In the genomic region with DNA sequence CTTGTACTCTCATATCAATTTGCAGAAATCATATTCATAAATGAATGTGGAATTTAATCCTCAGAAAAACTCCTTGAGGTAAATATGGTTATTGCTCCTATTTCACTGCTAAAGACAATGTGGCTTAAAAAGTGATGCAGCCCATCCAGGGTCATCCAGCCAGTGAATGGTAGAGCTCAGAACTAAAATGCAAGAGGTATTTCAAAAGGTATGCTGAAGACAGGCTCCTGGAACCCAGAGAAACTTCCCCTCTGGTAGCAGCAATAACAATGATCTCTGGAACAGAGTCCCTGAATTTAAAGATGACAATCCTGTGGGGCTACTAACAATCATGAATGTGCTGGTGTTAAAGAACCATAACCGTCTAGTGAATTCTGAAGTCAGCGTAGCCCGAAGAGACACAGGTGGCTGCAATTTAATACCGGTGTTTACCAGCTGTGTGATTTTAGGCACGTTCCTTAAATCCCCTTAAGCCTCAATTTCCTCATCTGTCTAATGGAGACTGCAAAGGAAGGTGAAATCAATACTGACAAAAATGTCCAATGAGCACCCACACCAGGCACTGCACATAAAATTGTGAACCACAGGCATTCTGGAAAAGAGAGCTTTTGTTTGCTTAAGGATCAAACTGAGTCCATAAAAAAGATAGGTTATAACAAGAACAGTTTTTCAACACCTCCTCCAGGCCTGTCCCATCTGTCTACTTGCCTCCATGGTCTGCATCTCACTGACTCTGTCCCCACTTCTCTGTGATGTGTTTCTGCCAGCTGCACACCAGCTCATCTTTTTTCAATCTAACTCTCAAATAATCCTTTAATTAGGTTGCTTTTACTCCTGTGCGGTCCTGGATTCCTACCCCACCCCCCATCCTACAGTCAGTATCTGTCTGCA, we compare ENCODE assay signal across 16 cellular contexts. TPM values are rescaled to one million over a fixed set of nuclear protein-coding genes. Genes with fewer than 3 reads are reported as not detected.
DNase-seq lines count a peak whose midpoint lies in the region; ATAC-seq and TF ChIP-seq lines count a peak whose summit lies in the region.
"Had no signal": no experiment of that assay in that cellular context is flagged by ENCODE, and none has a peak within 500 bp of the region (broad histone marks: within the 10 kb centered on the region; RNA-seq: fewer than 3 reads in every experiment).

No MANE protein-coding gene starts in this region.

- H2BK120ac ChIP-seq in IMR-90 (ENCODE audit: low read depth, low read length): no peak overlapping the region

- H4K5ac ChIP-seq in IMR-90 (ENCODE audit: low read depth, low read length): 0 out of 2 replicates have a peak overlapping the region, but pooled peaks have one; percentile 31

- H2BK20ac ChIP-seq in IMR-90 (ENCODE audit: low read depth, low read length): no peak overlapping the region

- no CpG with 5 or more reads among the region's 6 CpGs for WGBS in IMR-90 (ENCODE audit: extremely low coverage in 2 of 2, insufficient read length in 1 of 2), 2 experiments

- CTCF ChIA-PET in IMR-90 (lab: Yijun Ruan, JAX): interaction anchor here (0.9 kb wide), 1 partner anchor 10 kb away, joined by 3 read pairs; a partner anchor contains a TSS
- CTCF ChIA-PET in activated CD8-positive, alpha-beta T cell treated with anti-CD3 and anti-CD28 coated beads, Interleukin-2, amount 10 ng/mL, durations not matched to agents 7 days and 5 days (lab: Charles Lee): interaction anchor here (1.1 to 1.6 kb wide), 3 partner anchors 10 to 324 kb away, joined by 3 to 6 read pairs (median 4); a partner anchor contains a TSS

- H2AK9ac ChIP-seq in IMR-90 (replicated peaks; ENCODE audit: low read depth, low read length, poor library complexity): no peak overlapping the region

- H3K79me2 ChIP-seq in DND-41 (ENCODE audit: insufficient read depth, low read length): peaks cover 91% of the 10 kb centered on the region

- BruUV-seq in IMR-90 (replicated peaks; lab: Mats Ljungman, UMichigan): no TSS peak

- no peak overlapping the region for H2AK5ac ChIP-seq in IMR-90 (ENCODE audit: low read depth, low read length)

- H4K8ac ChIP-seq in IMR-90 (ENCODE audit: low read depth in 2 of 2, low read length in 2 of 2): no peak overlapping the region

- no peak overlapping the region for H3K4me2 ChIP-seq in DND-41 (ENCODE audit: insufficient read depth, low read length)
- no peak overlapping the region for H3K4me2 ChIP-seq in IMR-90 (ENCODE audit: low read depth, low read length)

- intact Hi-C loops in IMR-90 (cut with micrococcal nuclease): loop anchor here (5.0 kb wide), 1 partner anchor 41 kb away; no protein-coding TSS in a partner anchor
- intact Hi-C loops in CD14-positive monocyte (cut with micrococcal nuclease): no loop called here

- H3K36me3 ChIP-seq in DND-41 (ENCODE audit: insufficient read depth, low read length) (peaks cover 47% of the 10 kb centered on the region), IMR-90 (ENCODE audit: control insufficient read depth, insufficient read depth, low read length) (0 out of 2 replicates have a peak, but pooled peaks cover 2% of the 10 kb centered on the region)

- TF ChIP-seq RAD21 in IMR-90 (IDR thresholded peaks at IDR 0.05; ENCODE audit: low read length): no peak

- H3K36me3 Mint-ChIP-seq in nephron (ENCODE audit: low read depth) (peaks cover 7% of the 10 kb centered on the region), CD14-positive monocyte (peaks cover 12% of the 10 kb centered on the region in 2 donors)
- peaks cover 14% of the 10 kb centered on the region for H3K36me3 Mint-ChIP-seq in activated naive CD8-positive, alpha-beta T cell treated with anti-CD3 and anti-CD28 coated beads, Interleukin-2, amount 50 U/mL, for 24 hours (ENCODE audit: low read depth)
- H3K36me3 Mint-ChIP-seq in activated CD8-positive, alpha-beta T cell treated with anti-CD3 and anti-CD28 coated beads, Interleukin-2, amount 10 ng/mL, durations not matched to agents 7 days and 5 days (ENCODE audit: low read depth): peaks cover 30% of the 10 kb centered on the region

- H3K4me1 Mint-ChIP-seq in nephron (peaks cover 6% of the 10 kb centered on the region), CD14-positive monocyte (peaks cover 58% of the 10 kb centered on the region)
- H3K4me1 Mint-ChIP-seq in activated naive CD8-positive, alpha-beta T cell treated with anti-CD3 and anti-CD28 coated beads, Interleukin-2, amount 50 U/mL, for 24 hours: peaks cover 21% of the 10 kb centered on the region
- peaks cover 26% of the 10 kb centered on the region for H3K4me1 Mint-ChIP-seq in activated CD8-positive, alpha-beta T cell treated with anti-CD3 and anti-CD28 coated beads, Interleukin-2, amount 10 ng/mL, durations not matched to agents 7 days and 5 days (ENCODE audit: low read depth)

- H4K20me1 ChIP-seq in DND-41 (ENCODE audit: insufficient read depth, low read length) (peaks cover 16% of the 10 kb centered on the region; the same call in 1 of the 2 replicates), IMR-90 (ENCODE audit: insufficient read depth, low read length) (no peaks in the 10 kb centered on the region; the same call in 1 of the 2 replicates)

- H3K23ac ChIP-seq in IMR-90 (ENCODE audit: low read depth, low read length): no peak overlapping the region

- H3K79me1 ChIP-seq in IMR-90 (ENCODE audit: low read depth in 1 of 2, low read length in 2 of 2): peaks cover 6 to 22% of the 10 kb centered on the region in 2 experiments

- 0 out of 2 replicates have a peak, but pooled peaks cover 6% of the 10 kb centered on the region for H3K9me1 ChIP-seq in IMR-90 (ENCODE audit: insufficient read depth, low read length)

- no peak overlapping the region for H2AFZ ChIP-seq in DND-41 (ENCODE audit: low read depth, low read length)
- H2AFZ ChIP-seq in IMR-90 (replicated peaks; ENCODE audit: low read length, poor library complexity): no peak overlapping the region

- ATAC-seq in DND-41 (ENCODE audit: insufficient read depth, low read depth) (peak; percentile 42; the same call in 1 of the 3 replicates), IMR-90 (ENCODE audit: low read depth) (no peak)
- no peak for ATAC-seq in activated naive CD8-positive, alpha-beta T cell treated with anti-CD3 and anti-CD28 coated beads, Interleukin-2, amount 50 U/mL, for 24 hours
- ATAC-seq in activated CD8-positive, alpha-beta T cell treated with anti-CD3 and anti-CD28 coated beads, Interleukin-2, amount 10 ng/mL, durations not matched to agents 7 days and 5 days: no peak
- ATAC-seq: left colon had no signal

- H3K18ac ChIP-seq in IMR-90 (ENCODE audit: low read depth, low read length): no peak overlapping the region

- H3K9me3 Mint-ChIP-seq in nephron: no peaks in the 10 kb centered on the region
- no peaks in the 10 kb centered on the region for H3K9me3 Mint-ChIP-seq in activated naive CD8-positive, alpha-beta T cell treated with anti-CD3 and anti-CD28 coated beads, Interleukin-2, amount 50 U/mL, for 24 hours
- peaks cover 0 to under 1% (median 0%) of the 10 kb centered on the region in 7 donors for H3K9me3 Mint-ChIP-seq in CD14-positive monocyte
- no peaks in the 10 kb centered on the region for H3K9me3 Mint-ChIP-seq in activated CD8-positive, alpha-beta T cell treated with anti-CD3 and anti-CD28 coated beads, Interleukin-2, amount 10 ng/mL, durations not matched to agents 7 days and 5 days (ENCODE audit: insufficient read depth)

- in situ Hi-C loops in IMR-90 (cut with MboI; ENCODE audit: low sequenced_read_pairs): no loop called here

- no peak overlapping the region for H2BK15ac ChIP-seq in IMR-90 (ENCODE audit: low read depth, low read length)

- POLR2A ChIA-PET in IMR-90 (lab: Charles Lee; ENCODE audit: unreplicated experiment): interaction anchor here (0.6 kb wide), 1 partner anchor 11 kb away, joined by 13 read pairs; no protein-coding TSS in a partner anchor
- POLR2A ChIA-PET in activated CD8-positive, alpha-beta T cell treated with anti-CD3 and anti-CD28 coated beads, Interleukin-2, amount 10 ng/mL, durations not matched to agents 7 days and 5 days (lab: Charles Lee): interaction anchor here (0.6 kb wide), 1 partner anchor 132 kb away, joined by 3 read pairs; no protein-coding TSS in a partner anchor

- no peak overlapping the region for H3K56ac ChIP-seq in IMR-90 (ENCODE audit: extremely low read depth, insufficient read depth, low read length)

- H3K27me3 ChIP-seq in DND-41 (ENCODE audit: insufficient read depth, low read length, poor library complexity): no peaks in the 10 kb centered on the region
- no peaks in the 10 kb centered on the region for H3K27me3 ChIP-seq in IMR-90 (ENCODE audit: control insufficient read depth, insufficient read depth, low read length)
- H3K27me3 ChIP-seq: stomach had no signal

- H3K4me3 ChIP-seq in DND-41 (ENCODE audit: low read depth in 1 of 2, low read length in 2 of 2): no peak overlapping the region
- H3K4me3 ChIP-seq in IMR-90 (ENCODE audit: insufficient read depth, low read depth, low read length): no peak overlapping the region
- H3K4me3 ChIP-seq: stomach had no signal

- H3K4me1 ChIP-seq in DND-41 (ENCODE audit: insufficient read depth, low read length): peaks cover 9% of the 10 kb centered on the region; the same call in 1 of the 2 replicates
- no peaks in the 10 kb centered on the region for H3K4me1 ChIP-seq in IMR-90 (ENCODE audit: control insufficient read depth, insufficient read depth, low read length)

- no peaks in the 10 kb centered on the region for H3K9me3 ChIP-seq in DND-41 (ENCODE audit: insufficient read depth, low read length, severe bottlenecking)
- H3K9me3 ChIP-seq in IMR-90 (ENCODE audit: control insufficient read depth, insufficient read depth, low read length): no peaks in the 10 kb centered on the region
- H3K9me3 ChIP-seq: stomach had no signal

- H3K27me3 Mint-ChIP-seq in nephron (ENCODE audit: low read depth) (no peaks in the 10 kb centered on the region), CD14-positive monocyte (ENCODE audit: low read depth in 3 of 3) (peaks cover 0 to 2% (median 0%) of the 10 kb centered on the region in 3 donors)
- no peaks in the 10 kb centered on the region for H3K27me3 Mint-ChIP-seq in activated naive CD8-positive, alpha-beta T cell treated with anti-CD3 and anti-CD28 coated beads, Interleukin-2, amount 50 U/mL, for 24 hours
- no peaks in the 10 kb centered on the region for H3K27me3 Mint-ChIP-seq in activated CD8-positive, alpha-beta T cell treated with anti-CD3 and anti-CD28 coated beads, Interleukin-2, amount 10 ng/mL, durations not matched to agents 7 days and 5 days (ENCODE audit: low read depth)
- H3K27me3 Mint-ChIP-seq: activated naive CD8-positive, alpha-beta T cell had no signal

- H3K27ac Mint-ChIP-seq in nephron: peak overlapping the region in 2 of 3 experiments; percentile 25 to 56
- no peak overlapping the region for H3K27ac Mint-ChIP-seq in activated naive CD8-positive, alpha-beta T cell treated with anti-CD3 and anti-CD28 coated beads, Interleukin-2, amount 50 U/mL, for 24 hours
- H3K27ac Mint-ChIP-seq in CD14-positive monocyte: peak overlapping the region in 3 of 7 donors; percentile 28 to 84 (median 63)
- H3K27ac Mint-ChIP-seq in activated CD8-positive, alpha-beta T cell treated with anti-CD3 and anti-CD28 coated beads, Interleukin-2, amount 10 ng/mL, durations not matched to agents 7 days and 5 days: no peak overlapping the region
- H3K27ac Mint-ChIP-seq: activated naive CD8-positive, alpha-beta T cell had no signal

- 0 out of 2 replicates have a peak overlapping the region, but pooled peaks have one; percentile 41 for H3K27ac ChIP-seq in DND-41 (ENCODE audit: low read length)
- H3K27ac ChIP-seq in IMR-90 (ENCODE audit: insufficient read depth, low read length): no peak overlapping the region
- H3K27ac ChIP-seq: stomach had no signal

- no peak overlapping the region for H3K4ac ChIP-seq in IMR-90 (ENCODE audit: low read depth, low read length)

- DNase-seq in DND-41 (no peak), IMR-90 (no peak), SHP77 (lab: John Stamatoyannopoulos, UW) (peak; percentile 66 to 76), CD14-positive monocyte (ENCODE audit: low spot score) (no peak)
- no peak for DNase-seq in activated CD4-positive, alpha-beta T cell treated with anti-CD3 and anti-CD28 coated beads, Interleukin-2, amount 50 U/mL, for 1 hour
- DNase-seq in activated naive CD8-positive, alpha-beta T cell treated with anti-CD3 and anti-CD28 coated beads, Interleukin-2, amount 50 U/mL, for 24 hours: no peak
- no peak for DNase-seq in activated CD8-positive, alpha-beta T cell treated with anti-CD3 and anti-CD28 coated beads, Interleukin-2, amount 10 ng/mL, durations not matched to agents 7 days and 5 days
- DNase-seq: activated T-cell treated with anti-CD3 and anti-CD28 coated beads for 4 hours; hypothalamus; left colon; NCI-H1092 treated with DMSO at 0.1 percent for 48 hours; NCI-H748 treated with DMSO at 0.1 percent for 48 hours; stimulated activated CD4-positive, alpha-beta T cell treated with anti-CD3 and anti-CD28 coated beads, Interleukin-12 subunit alpha, Interleukin-12 subunit beta, amount 100 ng/mL, for 4 hours; stomach had no signal

- no peak overlapping the region for H2BK5ac ChIP-seq in IMR-90 (ENCODE audit: low read depth, low read length, poor library complexity, severe bottlenecking)

- TF ChIP-seq POLR2A in IMR-90 (IDR thresholded peaks at IDR 0.05; ENCODE audit: low read depth, low read length): no peak

- H3K4me3 Mint-ChIP-seq in nephron: no peak overlapping the region
- H3K4me3 Mint-ChIP-seq in activated naive CD8-positive, alpha-beta T cell treated with anti-CD3 and anti-CD28 coated beads, Interleukin-2, amount 50 U/mL, for 24 hours: no peak overlapping the region
- no peak overlapping the region for H3K4me3 Mint-ChIP-seq in CD14-positive monocyte
- H3K4me3 Mint-ChIP-seq in activated CD8-positive, alpha-beta T cell treated with anti-CD3 and anti-CD28 coated beads, Interleukin-2, amount 10 ng/mL, durations not matched to agents 7 days and 5 days: no peak overlapping the region
- H3K4me3 Mint-ChIP-seq: activated naive CD8-positive, alpha-beta T cell had no signal

- H3K9ac ChIP-seq in DND-41 (ENCODE audit: low read depth, low read length) (no peak overlapping the region; the same call in 1 of the 2 replicates), IMR-90 (ENCODE audit: low read depth, low read length) (no peak overlapping the region)

- no peak for TF ChIP-seq CTCF in DND-41 (IDR thresholded peaks at IDR 0.05; ENCODE audit: borderline replicate concordance, extremely low read depth, low read length, poor library complexity, severe bottlenecking)
- TF ChIP-seq CTCF in IMR-90 (conservative IDR thresholded peaks at IDR 0.05; ENCODE audit: low read depth, low read length): no peak
- no peak for TF ChIP-seq CTCF in nephron (IDR thresholded peaks at IDR 0.05; ENCODE audit: unreplicated experiment in 3 of 3)
- no peak for TF ChIP-seq CTCF in CD14-positive monocyte (IDR thresholded peaks at IDR 0.05)

- no peak overlapping the region for H4K91ac ChIP-seq in IMR-90 (ENCODE audit: insufficient read depth, low read depth, low read length)

- no peak overlapping the region for H3K14ac ChIP-seq in IMR-90 (replicated peaks; ENCODE audit: low read depth, low read length)

- dilution Hi-C loops in IMR-90 (cut with HindIII; ENCODE audit: low sequenced_read_pairs, unreplicated experiment): no loop called here

RNA-seq across cellular contexts. Expression of a gene that starts 10.5 kb away (rescaled TPM):
- total RNA-seq in IMR-90 (2012; rRNA removed): 45.3 and 46.6 TPM in 2 replicates
- polyA plus RNA-seq in IMR-90 (2012; rRNA removed): 27.0 and 35.3 TPM in 2 replicates
- polyA plus RNA-seq in IMR-90 (2012; cell fraction: cytosol; rRNA removed): 13.3 and 16.9 TPM in 2 replicates
- polyA plus RNA-seq in IMR-90 (2012; cell fraction: nucleus; rRNA removed; ENCODE audit: low replicate concordance): 10.7 and 39.2 TPM in 2 replicates
- polyA plus RNA-seq in CD14-positive monocyte: 10 to 100 TPM; 71.7 to 85.9 TPM
- 10 to 100 TPM; 46.2 to 54.0 TPM for total RNA-seq in activated CD8-positive, alpha-beta T cell treated with anti-CD3 and anti-CD28 coated beads, Interleukin-2, amount 10 ng/mL, durations not matched to agents 7 days and 5 days

RNA-seq across cellular contexts. Expression of a gene that starts 18.7 kb away (rescaled TPM):
- 61.1 and 105 TPM in 2 replicates for total RNA-seq in IMR-90 (2012; rRNA removed)
- 13.8 and 17.0 TPM in 2 replicates for polyA plus RNA-seq in IMR-90 (2012; rRNA removed)
- 6.8 and 10.2 TPM in 2 replicates for polyA plus RNA-seq in IMR-90 (2012; cell fraction: cytosol; rRNA removed)
- 2.6 and 14.5 TPM in 2 replicates for polyA plus RNA-seq in IMR-90 (2012; cell fraction: nucleus; rRNA removed; ENCODE audit: low replicate concordance)
- 10 to 100 TPM; 11.0 to 11.2 TPM for polyA plus RNA-seq in CD14-positive monocyte
- 10 to 100 TPM; 43.3 to 45.7 TPM for total RNA-seq in activated CD8-positive, alpha-beta T cell treated with anti-CD3 and anti-CD28 coated beads, Interleukin-2, amount 10 ng/mL, durations not matched to agents 7 days and 5 days

Comparison
In these comparisons a context has a peak if more than half of its experiments do, and no peak if none do; other contexts are left out.
1. DNase-seq: peak in SHP77 (2 of 2); none in DND-41 (single experiment), IMR-90 (single experiment), activated CD4-positive, alpha-beta T cell treated with anti-CD3 and anti-CD28 coated beads, Interleukin-2, amount 50 U/mL, for 1 hour (single experiment), activated naive CD8-positive, alpha-beta T cell treated with anti-CD3 and anti-CD28 coated beads, Interleukin-2, amount 50 U/mL, for 24 hours (single experiment), CD14-positive monocyte (single experiment) and activated CD8-positive, alpha-beta T cell treated with anti-CD3 and anti-CD28 coated beads, Interleukin-2, amount 10 ng/mL, durations not matched to agents 7 days and 5 days (single experiment).
2. H3K27ac Mint-ChIP-seq: peak in nephron (2 of 3); none in activated naive CD8-positive, alpha-beta T cell treated with anti-CD3 and anti-CD28 coated beads, Interleukin-2, amount 50 U/mL, for 24 hours (single experiment) and activated CD8-positive, alpha-beta T cell treated with anti-CD3 and anti-CD28 coated beads, Interleukin-2, amount 10 ng/mL, durations not matched to agents 7 days and 5 days (single experiment).